In genomic region chr17:75345514-75346167, GRCh38 we compare ENCODE assay signal across 8 cellular contexts. TPM values are rescaled to one million over a fixed set of nuclear protein-coding genes. Genes with fewer than 3 reads are reported as not detected.
DNase-seq lines count a peak whose midpoint lies in the region; ATAC-seq and TF ChIP-seq lines count a peak whose summit lies in the region.

No MANE protein-coding gene starts in this region.

- H3K27ac ChIP-seq in CD8-positive, alpha-beta T cell (ENCODE audit: low read depth, low read length), result peak overlapping the region; percentile 8
- H3K27ac ChIP-seq in gastroesophageal sphincter, result no peak overlapping the region

- TF ChIP-seq CTCF in CD8-positive, alpha-beta T cell (IDR thresholded peaks at IDR 0.05), result no peak
- TF ChIP-seq CTCF in lower leg skin (IDR thresholded peaks at IDR 0.05), result no peak
- TF ChIP-seq CTCF in gastroesophageal sphincter (IDR thresholded peaks at IDR 0.05), result no peak

- H3K36me3 ChIP-seq in CD8-positive, alpha-beta T cell (ENCODE audit: insufficient read depth, low read length), result no peaks in the 10 kb centered on the region
- no peaks in the 10 kb centered on the region for H3K36me3 ChIP-seq in gastroesophageal sphincter

- no peaks in the 10 kb centered on the region for H3K9me3 ChIP-seq in CD8-positive, alpha-beta T cell (ENCODE audit: low read length)
- H3K9me3 ChIP-seq in gastroesophageal sphincter, result no peaks in the 10 kb centered on the region

- peak; percentile 81 for ATAC-seq in CD8-positive, alpha-beta T cell
- ATAC-seq in GM19324 (IDR thresholded peaks at IDR 0.05; ENCODE audit: low FRiP score, unreplicated experiment) (peak; percentile 57), HG03378 (IDR thresholded peaks at IDR 0.05; ENCODE audit: unreplicated experiment) (peak; percentile 49), gastroesophageal sphincter (no peak)
- peak; percentile 81 for ATAC-seq in activated CD8-positive, alpha-beta T cell treated with anti-CD3 and anti-CD28 coated beads, Interleukin-2, amount 10 ng/mL, durations not matched to agents 7 days and 5 days
- ATAC-seq in naive thymus-derived CD8-positive, alpha-beta T cell, result peak; percentile 85 to 91

- DNase-seq in CD8-positive, alpha-beta T cell, result peak in 6 of 7 experiments; percentile 11 to 73 (median 58)
- peak; percentile 84 for DNase-seq in activated CD8-positive, alpha-beta T cell treated with anti-CD3 and anti-CD28 coated beads, Interleukin-2, amount 10 ng/mL, durations not matched to agents 7 days and 5 days
- DNase-seq in naive thymus-derived CD8-positive, alpha-beta T cell, result peak; percentile 33 to 80 (median 63)
- DNase-seq in lower leg skin (ENCODE audit: low spot score in 2 of 2) (no peak), middle frontal gyrus (ENCODE audit: extremely low spot score, low spot score) (no peak)

- H3K4me1 Mint-ChIP-seq in CD8-positive, alpha-beta T cell (ENCODE audit: low read depth), result peaks cover 90% of the 10 kb centered on the region
- H3K4me1 Mint-ChIP-seq in activated CD8-positive, alpha-beta T cell treated with anti-CD3 and anti-CD28 coated beads, Interleukin-2, amount 10 ng/mL, durations not matched to agents 7 days and 5 days (ENCODE audit: low read depth), result peaks cover 90% of the 10 kb centered on the region
- peaks cover 44 to 98% (median 93%) of the 10 kb centered on the region in 4 donors for H3K4me1 Mint-ChIP-seq in naive thymus-derived CD8-positive, alpha-beta T cell

- H3K4me3 ChIP-seq in CD8-positive, alpha-beta T cell (ENCODE audit: low read depth, low read length), result peak overlapping the region; percentile 33
- H3K4me3 ChIP-seq in lower leg skin (ENCODE audit: low read depth, poor library complexity, severe bottlenecking) (no peak overlapping the region), gastroesophageal sphincter (no peak overlapping the region)

- POLR2A ChIA-PET in CD8-positive, alpha-beta T cell (lab: Charles Lee), result interaction anchor here (0.9 to 1.8 kb wide), 8 partner anchors 8 to 59 kb away, joined by 3 to 9 read pairs (median 4); partner anchors contain the start of gene SLC25A19
- POLR2A ChIA-PET in activated CD8-positive, alpha-beta T cell treated with anti-CD3 and anti-CD28 coated beads, Interleukin-2, amount 10 ng/mL, durations not matched to agents 7 days and 5 days (lab: Charles Lee), result interaction anchor here (0.6 to 1.6 kb wide), 6 partner anchors 12 to 75 kb away, joined by 3 to 6 read pairs (median 4); partner anchors contain the start of gene MIF4GD
- POLR2A ChIA-PET in naive thymus-derived CD8-positive, alpha-beta T cell (lab: Charles Lee), result interaction anchor here (0.5 to 2.8 kb wide), 21 partner anchors 9 to 607 kb away, joined by 3 to 24 read pairs (median 5); partner anchors contain the start of genes GRB2, MIF4GD and SLC25A19

- peaks cover 82% of the 10 kb centered on the region for H3K4me1 ChIP-seq in CD8-positive, alpha-beta T cell (ENCODE audit: insufficient read depth, low read length)
- H3K4me1 ChIP-seq in gastroesophageal sphincter, result peaks cover 0 to 83% (median 12%) of the 10 kb centered on the region in 3 donors

- CTCF ChIA-PET in CD8-positive, alpha-beta T cell (lab: Charles Lee), result interaction anchor here (0.6 to 3.7 kb wide), 6 partner anchors 8 to 67 kb away, joined by 3 to 21 read pairs (median 10); partner anchors contain the start of gene GRB2
- CTCF ChIA-PET in activated CD8-positive, alpha-beta T cell treated with anti-CD3 and anti-CD28 coated beads, Interleukin-2, amount 10 ng/mL, durations not matched to agents 7 days and 5 days (lab: Charles Lee), result interaction anchor here (0.8 to 7.0 kb wide), 13 partner anchors 9 to 75 kb away, joined by 3 to 31 read pairs (median 5); partner anchors contain the start of genes GRB2 and MIF4GD

- no peaks in the 10 kb centered on the region for H3K27me3 Mint-ChIP-seq in CD8-positive, alpha-beta T cell (ENCODE audit: low read depth)
- no peaks in the 10 kb centered on the region for H3K27me3 Mint-ChIP-seq in activated CD8-positive, alpha-beta T cell treated with anti-CD3 and anti-CD28 coated beads, Interleukin-2, amount 10 ng/mL, durations not matched to agents 7 days and 5 days (ENCODE audit: low read depth)
- H3K27me3 Mint-ChIP-seq in naive thymus-derived CD8-positive, alpha-beta T cell, result no peaks in the 10 kb centered on the region

- no peak for TF ChIP-seq EP300 in gastroesophageal sphincter (IDR thresholded peaks at IDR 0.05)

- peak overlapping the region; percentile 93 for H3K27ac Mint-ChIP-seq in CD8-positive, alpha-beta T cell
- peak overlapping the region; percentile 83 for H3K27ac Mint-ChIP-seq in activated CD8-positive, alpha-beta T cell treated with anti-CD3 and anti-CD28 coated beads, Interleukin-2, amount 10 ng/mL, durations not matched to agents 7 days and 5 days
- H3K27ac Mint-ChIP-seq in naive thymus-derived CD8-positive, alpha-beta T cell, result peak overlapping the region; percentile 85 to 97 (median 88)

- 55 to 57% methylated on average over 8 of the region's 8 CpGs for WGBS in lower leg skin, 2 donors
- WGBS in gastroesophageal sphincter (ENCODE audit: low coverage in 1 of 2), 2 donors, result 48 to 54% methylated on average over 7 of the region's 8 CpGs

- H3K36me3 Mint-ChIP-seq in CD8-positive, alpha-beta T cell, result peaks cover 3% of the 10 kb centered on the region
- peaks cover 17% of the 10 kb centered on the region for H3K36me3 Mint-ChIP-seq in activated CD8-positive, alpha-beta T cell treated with anti-CD3 and anti-CD28 coated beads, Interleukin-2, amount 10 ng/mL, durations not matched to agents 7 days and 5 days (ENCODE audit: low read depth)
- no peaks in the 10 kb centered on the region for H3K36me3 Mint-ChIP-seq in naive thymus-derived CD8-positive, alpha-beta T cell

- intact Hi-C loops in CD8-positive, alpha-beta T cell (cut with DNase I, micrococcal nuclease), result loop anchor here in 1 of 2 experiments (5.0 kb wide), 1 partner anchor 37 kb away; no protein-coding TSS in a partner anchor
- intact Hi-C loops in lower leg skin (cut with DNase I; ENCODE audit: low total_unique reads), result no loop called here

- H3K9me3 Mint-ChIP-seq in CD8-positive, alpha-beta T cell, result no peaks in the 10 kb centered on the region
- H3K9me3 Mint-ChIP-seq in activated CD8-positive, alpha-beta T cell treated with anti-CD3 and anti-CD28 coated beads, Interleukin-2, amount 10 ng/mL, durations not matched to agents 7 days and 5 days (ENCODE audit: insufficient read depth), result no peaks in the 10 kb centered on the region
- no peaks in the 10 kb centered on the region for H3K9me3 Mint-ChIP-seq in naive thymus-derived CD8-positive, alpha-beta T cell

- H3K4me3 Mint-ChIP-seq in CD8-positive, alpha-beta T cell, result peak overlapping the region; percentile 72
- H3K4me3 Mint-ChIP-seq in activated CD8-positive, alpha-beta T cell treated with anti-CD3 and anti-CD28 coated beads, Interleukin-2, amount 10 ng/mL, durations not matched to agents 7 days and 5 days, result peak overlapping the region; percentile 68
- peak overlapping the region; percentile 68 to 95 (median 82) for H3K4me3 Mint-ChIP-seq in naive thymus-derived CD8-positive, alpha-beta T cell

- no peaks in the 10 kb centered on the region for H3K27me3 ChIP-seq in CD8-positive, alpha-beta T cell (ENCODE audit: insufficient read depth, low read length)
- H3K27me3 ChIP-seq in gastroesophageal sphincter, result no peaks in the 10 kb centered on the region

- no peak for TF ChIP-seq POLR2A in lower leg skin (IDR thresholded peaks at IDR 0.05)
- TF ChIP-seq POLR2A in gastroesophageal sphincter (IDR thresholded peaks at IDR 0.05), result no peak

RNA-seq across cellular contexts. Expression of gene SLC25A19, which starts 56.4 kb away (rescaled TPM):
- total RNA-seq in CD8-positive, alpha-beta T cell, result 10 to 100 TPM; 14.4 to 14.8 TPM
- total RNA-seq in activated CD8-positive, alpha-beta T cell treated with anti-CD3 and anti-CD28 coated beads, Interleukin-2, amount 10 ng/mL, durations not matched to agents 7 days and 5 days, result 10 to 100 TPM; 41.1 to 43.6 TPM
- 10 to 100 TPM; 20.5 to 22.5 TPM for total RNA-seq in naive thymus-derived CD8-positive, alpha-beta T cell
- polyA plus RNA-seq in naive thymus-derived CD8-positive, alpha-beta T cell, result 10 to 100 TPM; 11.2 to 15.4 (median 13.3) TPM
- total RNA-seq in lower leg skin (1 to 10 TPM; 4.0 to 7.1 (median 5.9) TPM), gastroesophageal sphincter (10 to 100 TPM in 3 of 4 donors, 1 to 10 TPM in 1; 7.3 to 14.5 (median 13.4) TPM)

RNA-seq across cellular contexts. Expression of gene GRB2, which starts 59.8 kb away (rescaled TPM):
- 10 to 100 TPM; 96.2 to 99.4 TPM for total RNA-seq in CD8-positive, alpha-beta T cell
- 100 to 1,000 TPM; 166 to 178 TPM for total RNA-seq in activated CD8-positive, alpha-beta T cell treated with anti-CD3 and anti-CD28 coated beads, Interleukin-2, amount 10 ng/mL, durations not matched to agents 7 days and 5 days
- total RNA-seq in naive thymus-derived CD8-positive, alpha-beta T cell, result 100 to 1,000 TPM; 143 to 145 TPM
- polyA plus RNA-seq in naive thymus-derived CD8-positive, alpha-beta T cell, result 100 to 1,000 TPM; 130 to 162 (median 154) TPM
- total RNA-seq in lower leg skin (10 to 100 TPM; 55.1 to 96.5 (median 75.4) TPM), gastroesophageal sphincter (100 to 1,000 TPM in 2 of 4 donors, 10 to 100 TPM in 2; 80.6 to 113 (median 97.6) TPM)

Comparison
In these comparisons a context has a peak if more than half of its experiments do, and no peak if none do; other contexts are left out.
1. DNase-seq: peak in CD8-positive, alpha-beta T cell (6 of 7), activated CD8-positive, alpha-beta T cell treated with anti-CD3 and anti-CD28 coated beads, Interleukin-2, amount 10 ng/mL, durations not matched to agents 7 days and 5 days (single experiment) and naive thymus-derived CD8-positive, alpha-beta T cell (10 of 10); none in lower leg skin (0 of 2) and middle frontal gyrus (single experiment).
2. Peak in every context shown above with its lines, with median percentiles within 50 percentile points of each other: H3K27ac Mint-ChIP-seq and H3K4me3 Mint-ChIP-seq.